In the genomic region with DNA sequence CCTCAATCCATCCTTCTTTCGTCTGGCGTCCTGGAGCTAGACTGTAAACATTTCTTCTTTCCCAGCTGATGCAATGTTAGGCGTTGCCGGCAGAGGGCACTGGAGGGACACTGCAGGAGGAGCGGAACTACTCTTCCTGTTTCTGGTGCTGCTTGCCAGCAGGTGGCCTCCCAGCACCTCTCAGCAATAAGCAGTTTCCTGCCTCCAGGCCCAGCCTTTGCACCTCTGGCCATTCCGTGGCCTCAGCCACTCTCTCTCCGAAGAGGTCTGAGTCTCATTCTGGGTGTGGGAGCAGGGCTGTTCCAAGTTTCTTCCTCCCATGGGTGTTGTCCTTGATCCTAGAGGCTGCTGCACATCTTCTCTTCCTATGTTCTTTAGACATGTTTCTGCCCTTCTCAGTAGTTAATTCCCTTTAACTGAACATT, we compare ENCODE assay signal across 8 cellular contexts. TPM values are rescaled to one million over a fixed set of nuclear protein-coding genes. Genes with fewer than 3 reads are reported as not detected.
DNase-seq lines count a peak whose midpoint lies in the region; ATAC-seq, FAIRE-seq and TF ChIP-seq lines count a peak whose summit lies in the region.

No MANE protein-coding gene starts in this region.

- peaks cover 3 to 7% of the 10 kb centered on the region in 2 donors for H3K9me3 ChIP-seq in kidney (ENCODE audit: control insufficient read depth in 1 of 2, low read length in 2 of 2)

- H3K4me1 ChIP-seq in kidney (ENCODE audit: control insufficient read depth in 1 of 2, insufficient read depth in 1 of 2, low read depth in 1 of 2, low read length in 2 of 2) = no peaks in the 10 kb centered on the region

- H3K27ac ChIP-seq in kidney (ENCODE audit: low read depth in 2 of 2, low read length in 2 of 2) = no peak overlapping the region

- H3K9me3 Mint-ChIP-seq in activated B cell treated with CpG ODN at 0.5 μM for 24 hours = peaks cover 6% of the 10 kb centered on the region

- FAIRE-seq in kidney (lab: Jason Lieb, UNC) = peak; percentile 92

- ATAC-seq in GM18858 (IDR thresholded peaks at IDR 0.05; ENCODE audit: unreplicated experiment) (peak; percentile 83), HG03196 (IDR thresholded peaks at IDR 0.05; ENCODE audit: unreplicated experiment) (peak; percentile 89), activated B cell treated with CpG ODN at 0.5 μM for 24 hours (ENCODE audit: low read depth) (peak; percentile 99)

- CTCF ChIA-PET in AG04449 (lab: Yijun Ruan, JAX) = interaction anchor here (0.6 to 4.5 kb wide), 34 partner anchors 10 to 631 kb away, joined by 3 to 29 read pairs (median 4); no protein-coding TSS in a partner anchor
- CTCF ChIA-PET in activated B cell treated with CpG ODN at 0.5 μM for 24 hours (lab: Charles Lee) = interaction anchor here (0.6 to 3.1 kb wide), 13 partner anchors 10 to 562 kb away, joined by 3 to 19 read pairs (median 3); no protein-coding TSS in a partner anchor

- no peak overlapping the region for H3K4me3 Mint-ChIP-seq in activated B cell treated with CpG ODN at 0.5 μM for 24 hours

- no peaks in the 10 kb centered on the region for H3K36me3 Mint-ChIP-seq in activated B cell treated with CpG ODN at 0.5 μM for 24 hours (ENCODE audit: low read depth)

- H3K4me3 ChIP-seq in AG04449 (ENCODE audit: low read depth, low read length) = no peak overlapping the region
- H3K4me3 ChIP-seq in cardiac fibroblast (replicated peaks in 1 of 2; ENCODE audit: low read depth in 2 of 2, low read length in 2 of 2) = no peak overlapping the region
- H3K4me3 ChIP-seq in kidney (ENCODE audit: low read length in 2 of 2) = no peak overlapping the region

- H3K36me3 ChIP-seq in kidney (ENCODE audit: control insufficient read depth in 1 of 2, insufficient read depth in 2 of 2, low read length in 2 of 2) = no peaks in the 10 kb centered on the region

- DNase-seq in AG04449 (ENCODE audit: low read depth, low spot score) (peak; percentile 52), NCI-H345 treated with DMSO at 0.1 percent for 48 hours (lab: John Stamatoyannopoulos, UW; ENCODE audit: unreplicated experiment) (peak; percentile 64), activated B cell treated with CpG ODN at 0.5 μM for 24 hours (peak; percentile 75), cardiac fibroblast (ENCODE audit: low read depth in 2 of 2) (peak; percentile 87 to 89), kidney (peak; percentile 94)
- peak; percentile 86 to 89 for DNase-seq in stimulated activated CD4-positive, alpha-beta T cell treated with anti-CD3 and anti-CD28 coated beads, Interleukin-2, amount 100 ng/mL, for 24 hours

- peaks cover 9% of the 10 kb centered on the region for H3K4me1 Mint-ChIP-seq in activated B cell treated with CpG ODN at 0.5 μM for 24 hours

- POLR2A ChIA-PET in AG04449 (lab: Yijun Ruan, JAX) = no interaction called here
- POLR2A ChIA-PET in activated B cell treated with CpG ODN at 0.5 μM for 24 hours (lab: Charles Lee) = no interaction called here

- intact Hi-C loops in activated B cell treated with CpG ODN at 0.5 μM for 24 hours (cut with micrococcal nuclease) (loop anchor here (1.0 kb wide), 4 partner anchors 53 to 630 kb away; no protein-coding TSS in a partner anchor), kidney (cut with DNase I) (no loop called here)

- H3K27ac Mint-ChIP-seq in activated B cell treated with CpG ODN at 0.5 μM for 24 hours = peak overlapping the region; percentile 55

- peaks cover 20% of the 10 kb centered on the region for H3K27me3 Mint-ChIP-seq in activated B cell treated with CpG ODN at 0.5 μM for 24 hours

- peak; percentile 99 for TF ChIP-seq CTCF in AG04449 (IDR thresholded peaks at IDR 0.05; ENCODE audit: insufficient read depth, low read length, missing control alignments)
- TF ChIP-seq CTCF in activated B cell treated with CpG ODN at 0.5 μM for 24 hours (IDR thresholded peaks at IDR 0.05) = peak; percentile 84
- peak; percentile 100 for TF ChIP-seq CTCF in cardiac fibroblast (IDR thresholded peaks at IDR 0.05; ENCODE audit: low read depth, low read length)
- peak; percentile 100 for TF ChIP-seq CTCF in kidney (IDR thresholded peaks at IDR 0.05; ENCODE audit: borderline replicate concordance, extremely low read depth, insufficient read depth)

- H3K9ac ChIP-seq in kidney (ENCODE audit: low read length in 2 of 2) = no peak overlapping the region

RNA-seq across cellular contexts. Expression of a gene that starts 7.5 kb away (rescaled TPM):
- total RNA-seq in activated B cell treated with CpG ODN at 0.5 μM for 24 hours = not detected in 2 replicates
- total RNA-seq in kidney = 2.5 TPM
- polyA plus RNA-seq in kidney (ENCODE audit: insufficient read depth, low read depth, low replicate concordance) = 58.1 TPM
